23 cellular contexts compared by ENCODE assay signal in the genomic region with DNA sequence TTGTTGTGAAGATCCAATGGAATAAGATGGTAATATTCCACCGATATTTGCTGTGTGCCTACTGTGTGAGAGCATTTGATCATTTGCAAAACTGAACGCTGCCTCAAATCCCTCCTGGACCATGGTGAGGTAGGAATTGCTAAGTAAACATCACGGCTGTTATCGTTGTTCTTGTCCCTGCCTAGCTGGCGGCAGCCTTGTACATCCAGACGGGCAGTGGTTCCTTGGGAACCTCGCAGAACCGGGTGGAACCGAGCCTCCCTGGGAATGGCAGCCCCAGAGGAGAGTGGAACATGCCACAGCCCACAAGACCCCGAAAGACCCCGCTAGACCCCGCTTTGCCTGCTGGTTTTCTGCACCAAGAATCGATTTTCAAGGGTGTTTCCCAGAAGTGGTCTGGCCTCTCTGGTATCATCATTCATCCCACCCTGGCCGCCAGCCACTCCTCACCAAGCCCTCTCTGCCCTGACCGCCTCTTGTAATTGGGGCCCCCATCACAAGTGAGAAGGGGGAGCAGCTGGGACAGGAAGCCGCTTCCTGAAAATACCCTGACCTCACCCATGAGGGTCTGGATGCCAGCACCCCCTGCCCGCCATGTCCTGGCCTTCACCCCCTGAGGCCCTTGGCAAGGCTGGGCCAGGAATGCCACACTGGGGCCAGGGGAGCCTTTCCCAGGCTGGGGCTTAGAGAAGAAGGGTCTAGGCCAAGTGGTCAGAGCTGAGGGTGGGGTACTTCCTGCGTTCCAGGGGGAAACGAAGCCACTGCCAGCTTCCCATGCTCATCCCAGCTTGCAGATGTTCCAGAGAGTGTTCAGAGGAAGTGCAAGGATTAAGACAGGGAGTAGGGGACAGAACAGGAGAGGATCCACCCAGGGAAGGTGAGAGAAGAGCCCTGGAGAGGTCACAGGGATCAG.
DNase-seq lines count a peak whose midpoint lies in the region; ATAC-seq, FAIRE-seq and TF ChIP-seq lines count a peak whose summit lies in the region.
"Had no signal": no experiment of that assay in that cellular context is flagged by ENCODE, and none has a peak within 500 bp of the region (broad histone marks: within the 10 kb centered on the region; RNA-seq: fewer than 3 reads in every experiment).

No MANE protein-coding gene starts in this region.

- H3K4me3 Mint-ChIP-seq in nephron = no peak overlapping the region
- H3K4me3 Mint-ChIP-seq: B cell; CD4-positive, CD25-positive, alpha-beta regulatory T cell; CD8-positive, alpha-beta T cell; H9 had no signal

- CTCF ChIA-PET in K562 (lab: Yijun Ruan, JAX; ENCODE audit: low intra/inter-chr PET ratio) = no interaction called here

- TF ChIP-seq EP300 in K562 (IDR thresholded peaks at IDR 0.05; ENCODE audit: low read length) = no peak
- TF ChIP-seq EP300 in suprapubic skin (IDR thresholded peaks at IDR 0.05) = no peak

- H3K79me2 ChIP-seq in K562 (ENCODE audit: control insufficient read depth, insufficient read depth, low read length) = no peaks in the 10 kb centered on the region

- peaks cover 18% of the 10 kb centered on the region for H3K27me3 Mint-ChIP-seq in nephron (ENCODE audit: low read depth)
- H3K27me3 Mint-ChIP-seq: CD4-positive, CD25-positive, alpha-beta regulatory T cell had no signal

- H3K4me2 ChIP-seq in K562 (ENCODE audit: insufficient read depth, low read length) = no peak overlapping the region
- H3K4me2 ChIP-seq: BLaER1 had no signal

- peak overlapping the region in 1 of 2 experiments; percentile 19; a peak in 2 of 4 replicates for H3K9ac ChIP-seq in K562 (ENCODE audit: insufficient read depth in 1 of 2, low read depth in 2 of 2, low read length in 2 of 2)
- H3K9ac ChIP-seq: BLaER1, GM23248 had no signal

- H3K36me3 Mint-ChIP-seq in nephron (ENCODE audit: low read depth) = no peaks in the 10 kb centered on the region
- H3K36me3 Mint-ChIP-seq: CD4-positive, CD25-positive, alpha-beta regulatory T cell; CD8-positive, alpha-beta T cell had no signal

- FAIRE-seq in K562 (lab: Jason Lieb, UNC) = no peak
- FAIRE-seq: A204.1, G401.6, GM12892, GM19239 had no signal

- H2AFZ ChIP-seq in K562 (ENCODE audit: low read depth, low read length) = no peak overlapping the region
- H2AFZ ChIP-seq: GM23248 had no signal

- POLR2A ChIA-PET in K562 (lab: Yijun Ruan, JAX) = no interaction called here

- peak overlapping the region in 2 of 3 experiments; percentile 63 to 83 for H3K27ac Mint-ChIP-seq in nephron
- H3K27ac Mint-ChIP-seq: B cell; CD4-positive, CD25-positive, alpha-beta regulatory T cell; CD8-positive, alpha-beta T cell had no signal

- H3K9me3 Mint-ChIP-seq in nephron = no peaks in the 10 kb centered on the region
- H3K9me3 Mint-ChIP-seq: CD8-positive, alpha-beta T cell; H9 had no signal

- no peak for TF ChIP-seq RAD21 in K562 (CRISPR knock-in tag; conservative IDR thresholded peaks at IDR 0.05 in 1 of 2, IDR thresholded peaks at IDR 0.05 in 1 of 2)

- H3K4me1 Mint-ChIP-seq in nephron = peaks cover 41% of the 10 kb centered on the region
- H3K4me1 Mint-ChIP-seq: B cell had no signal

- intact Hi-C loops in Right ventricle myocardium superior (cut with DNase I) = no loop called here
- intact Hi-C loops in cardiac septum (cut with DNase I) = no loop called here
- intact Hi-C loops in K562 (cut with micrococcal nuclease) = no loop called here

- H3K27me3 ChIP-seq in K562 (ENCODE audit: control insufficient read depth in 2 of 2, insufficient read depth in 2 of 2, low read length in 2 of 2) = peaks cover 3 to 4% of the 10 kb centered on the region in 2 experiments; a peak in 3 of 5 replicates
- H3K27me3 ChIP-seq in suprapubic skin = peaks cover 27% of the 10 kb centered on the region
- H3K27me3 ChIP-seq: BLaER1 had no signal

- ATAC-seq in Right ventricle myocardium superior (ENCODE audit: poor library complexity) = no peak
- no peak for ATAC-seq in K562
- no peak for ATAC-seq in HG03039 (IDR thresholded peaks at IDR 0.05; ENCODE audit: unreplicated experiment)
- ATAC-seq: CD8-positive, alpha-beta T cell; HCT116 had no signal

- in situ Hi-C loops in K562 (cut with MboI) = no loop called here

- DNase-seq in Right ventricle myocardium superior (peak; percentile 20), cardiac septum (ENCODE audit: low spot score) (no peak), K562 (ENCODE audit: extremely low read depth in 1 of 4, low spot score in 3 of 4) (no peak), LoVo (ENCODE audit: low spot score) (no peak), suprapubic skin (ENCODE audit: low spot score in 2 of 2) (no peak)
- DNase-seq: Caco-2; CD4-positive, CD25-positive, alpha-beta regulatory T cell; CD8-positive, alpha-beta T cell; DMS153; DND-41; GM23248; H9 had no signal

- peaks cover 6 to 16% of the 10 kb centered on the region in 2 experiments; a peak in 3 of 5 replicates for H3K4me1 ChIP-seq in K562 (replicated peaks in 1 of 2; ENCODE audit: control insufficient read depth in 2 of 2, insufficient read depth in 2 of 2, low read length in 2 of 2)
- H3K4me1 ChIP-seq in suprapubic skin = no peaks in the 10 kb centered on the region
- H3K4me1 ChIP-seq: BLaER1, Caco-2 had no signal

- no TSS peak for BruUV-seq in K562 (replicated peaks; lab: Mats Ljungman, UMichigan)

- H4K20me1 ChIP-seq in K562 (replicated peaks; ENCODE audit: control insufficient read depth, insufficient read depth, low read length) = no peaks in the 10 kb centered on the region
- H4K20me1 ChIP-seq: BLaER1 had no signal

- H3K9me1 ChIP-seq in K562 (ENCODE audit: control insufficient read depth, insufficient read depth, low read length) = no peaks in the 10 kb centered on the region

- H3K27ac ChIP-seq in K562 (ENCODE audit: extremely low read depth, low read depth, low read length) = no peak overlapping the region
- H3K27ac ChIP-seq in suprapubic skin = no peak overlapping the region
- H3K27ac ChIP-seq: 22Rv1, BLaER1, C4-2B, GM23248 had no signal

- H3K9me3 ChIP-seq in K562 (replicated peaks; ENCODE audit: control insufficient read depth, insufficient read depth, low read depth, low read length) (no peaks in the 10 kb centered on the region), suprapubic skin (no peaks in the 10 kb centered on the region)
- H3K9me3 ChIP-seq: BLaER1, Caco-2 had no signal

- H3K36me3 ChIP-seq in K562 (ENCODE audit: control insufficient read depth, insufficient read depth, low read length) = no peaks in the 10 kb centered on the region
- H3K36me3 ChIP-seq in suprapubic skin = no peaks in the 10 kb centered on the region
- H3K36me3 ChIP-seq: BLaER1 had no signal

- H3K4me3 ChIP-seq in K562 (no peak overlapping the region), suprapubic skin (no peak overlapping the region)
- H3K4me3 ChIP-seq: BLaER1, GM23248 had no signal

- TF ChIP-seq CTCF in K562 (IDR thresholded peaks at IDR 0.05 in 2 of 3, conservative IDR thresholded peaks at IDR 0.05 in 1 of 3; ENCODE audit: insufficient read depth in 2 of 3, low read depth in 1 of 3, low read length in 3 of 3) = no peak
- TF ChIP-seq CTCF in nephron (IDR thresholded peaks at IDR 0.05; ENCODE audit: unreplicated experiment in 3 of 3) = no peak
- no peak for TF ChIP-seq CTCF in suprapubic skin (IDR thresholded peaks at IDR 0.05)

- WGBS in K562 (ENCODE audit: insufficient coverage, low coverage, missing lambda C conversion rate) = 32% methylated on average over 19 of the region's 19 CpGs
- WGBS in suprapubic skin = 83% methylated on average over 17 of the region's 19 CpGs

- no peak for TF ChIP-seq POLR2A in K562 (conservative IDR thresholded peaks at IDR 0.05)
- TF ChIP-seq POLR2A in suprapubic skin (IDR thresholded peaks at IDR 0.05) = no peak

TF ChIP-seq in K562, 482 proteins besides CTCF, POLR2A, EP300 and RAD21:
- 0 out of 2 replicates have a peak, but pooled peaks have one; percentile 32 for TF ChIP-seq ZKSCAN1 (IDR thresholded peaks at IDR 0.05; ENCODE audit: low read depth, low read length)
- TF ChIP-seq, protein P1, sequence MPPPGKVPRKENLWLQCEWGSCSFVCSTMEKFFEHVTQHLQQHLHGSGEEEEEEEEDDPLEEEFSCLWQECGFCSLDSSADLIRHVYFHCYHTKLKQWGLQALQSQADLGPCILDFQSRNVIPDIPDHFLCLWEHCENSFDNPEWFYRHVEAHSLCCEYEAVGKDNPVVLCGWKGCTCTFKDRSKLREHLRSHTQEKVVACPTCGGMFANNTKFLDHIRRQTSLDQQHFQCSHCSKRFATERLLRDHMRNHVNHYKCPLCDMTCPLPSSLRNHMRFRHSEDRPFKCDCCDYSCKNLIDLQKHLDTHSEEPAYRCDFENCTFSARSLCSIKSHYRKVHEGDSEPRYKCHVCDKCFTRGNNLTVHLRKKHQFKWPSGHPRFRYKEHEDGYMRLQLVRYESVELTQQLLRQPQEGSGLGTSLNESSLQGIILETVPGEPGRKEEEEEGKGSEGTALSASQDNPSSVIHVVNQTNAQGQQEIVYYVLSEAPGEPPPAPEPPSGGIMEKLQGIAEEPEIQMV (tag; conservative IDR thresholded peaks at IDR 0.05; ENCODE audit: low read depth) = no peak
